Comparison of ENCODE assay signal across 8 cellular contexts in genomic region chr12:96501139-96501741, GRCh38. TPM values are rescaled to one million over a fixed set of nuclear protein-coding genes. Genes with fewer than 3 reads are reported as not detected.
DNase-seq lines count a peak whose midpoint lies in the region; ATAC-seq and TF ChIP-seq lines count a peak whose summit lies in the region.

No MANE protein-coding gene starts in this region.

- 58% methylated on average over 5 of the region's 5 CpGs for WGBS in smooth muscle cell (ENCODE audit: low lambda C conversion rate)

- peaks cover 5% of the 10 kb centered on the region for H3K27me3 ChIP-seq in smooth muscle cell (ENCODE audit: low read depth)

- no peaks in the 10 kb centered on the region for H4K20me1 ChIP-seq in smooth muscle cell (ENCODE audit: low read depth)

- H3K4me1 ChIP-seq in smooth muscle cell (ENCODE audit: low read depth) = no peaks in the 10 kb centered on the region

- no peak overlapping the region for H3K4me3 ChIP-seq in NB4 (ENCODE audit: low read depth, low read length)
- H3K4me3 ChIP-seq in smooth muscle cell = no peak overlapping the region

- DNase-seq in SKM-1 treated with dmso at 0.1 percent for 144 hours (lab: John Stamatoyannopoulos, UW; ENCODE audit: unreplicated experiment) = peak; percentile 12
- DNase-seq in SKM-1 (lab: John Stamatoyannopoulos, UW; ENCODE audit: unreplicated experiment) = no peak
- peak; percentile 83 for DNase-seq in NB4 (ENCODE audit: low read depth)
- peak; percentile 19 for DNase-seq in activated CD8-positive, alpha-beta memory T cell treated with anti-CD3 and anti-CD28 coated beads, Interleukin-2, amount 50 U/mL, for 4 hours
- peak; percentile 75 for DNase-seq in Right ventricle myocardium inferior (ENCODE audit: missing footprints)
- DNase-seq in smooth muscle cell (lab: John Stamatoyannopoulos, UW; ENCODE audit: unreplicated experiment) = no peak
- no peak for DNase-seq in hypothalamus (lab: John Stamatoyannopoulos, UW)

- ATAC-seq in HG02623 (IDR thresholded peaks at IDR 0.05; ENCODE audit: unreplicated experiment) (peak; percentile 88), Right ventricle myocardium inferior (peak; percentile 50)

- H3K36me3 ChIP-seq in smooth muscle cell (ENCODE audit: low read depth) = no peaks in the 10 kb centered on the region

- TF ChIP-seq POLR2A in NB4 (IDR thresholded peaks at IDR 0.05; ENCODE audit: extremely low read depth, insufficient read length) = no peak

- H3K27ac ChIP-seq in smooth muscle cell (ENCODE audit: low read depth) = peak overlapping the region; percentile 29

- intact Hi-C loops in Right ventricle myocardium inferior (cut with DNase I) = no loop called here

- no peaks in the 10 kb centered on the region for H3K79me2 ChIP-seq in smooth muscle cell (ENCODE audit: low read depth)

- no peaks in the 10 kb centered on the region for H3F3A ChIP-seq in smooth muscle cell (ENCODE audit: low read depth)

- peak overlapping the region; percentile 37 for H3K4me2 ChIP-seq in smooth muscle cell

- peak overlapping the region; percentile 80 for H2AFZ ChIP-seq in smooth muscle cell (ENCODE audit: low read depth)

- no peak overlapping the region for H3K9ac ChIP-seq in smooth muscle cell (ENCODE audit: low read depth)

- TF ChIP-seq CTCF in NB4 (IDR thresholded peaks at IDR 0.05; ENCODE audit: low read depth, low read length) (no peak), smooth muscle cell (IDR thresholded peaks at IDR 0.05; ENCODE audit: borderline replicate concordance, insufficient read depth, poor library complexity, severe bottlenecking) (no peak)

- no peaks in the 10 kb centered on the region for H3K9me3 ChIP-seq in smooth muscle cell (replicated peaks; ENCODE audit: low read depth)

RNA-seq across cellular contexts. Expression of gene CFAP54, which starts 11.9 kb away (rescaled TPM):
- total RNA-seq in Right ventricle myocardium inferior (0.22 TPM), smooth muscle cell (0.31 and 0.67 TPM in 2 replicates)
- 0.35 TPM in 1 of 2 replicates, not detected in the other for polyA plus RNA-seq in smooth muscle cell

Comparison
In these comparisons a context has a peak if more than half of its experiments do, and no peak if none do; other contexts are left out.
1. DNase-seq: peak in SKM-1 treated with dmso at 0.1 percent for 144 hours (single experiment), NB4 (single experiment), activated CD8-positive, alpha-beta memory T cell treated with anti-CD3 and anti-CD28 coated beads, Interleukin-2, amount 50 U/mL, for 4 hours (single experiment) and Right ventricle myocardium inferior (single experiment); none in SKM-1 (single experiment), smooth muscle cell (single experiment) and hypothalamus (0 of 51).